ENCODE assay signal across 8 cellular contexts in the genomic region with DNA sequence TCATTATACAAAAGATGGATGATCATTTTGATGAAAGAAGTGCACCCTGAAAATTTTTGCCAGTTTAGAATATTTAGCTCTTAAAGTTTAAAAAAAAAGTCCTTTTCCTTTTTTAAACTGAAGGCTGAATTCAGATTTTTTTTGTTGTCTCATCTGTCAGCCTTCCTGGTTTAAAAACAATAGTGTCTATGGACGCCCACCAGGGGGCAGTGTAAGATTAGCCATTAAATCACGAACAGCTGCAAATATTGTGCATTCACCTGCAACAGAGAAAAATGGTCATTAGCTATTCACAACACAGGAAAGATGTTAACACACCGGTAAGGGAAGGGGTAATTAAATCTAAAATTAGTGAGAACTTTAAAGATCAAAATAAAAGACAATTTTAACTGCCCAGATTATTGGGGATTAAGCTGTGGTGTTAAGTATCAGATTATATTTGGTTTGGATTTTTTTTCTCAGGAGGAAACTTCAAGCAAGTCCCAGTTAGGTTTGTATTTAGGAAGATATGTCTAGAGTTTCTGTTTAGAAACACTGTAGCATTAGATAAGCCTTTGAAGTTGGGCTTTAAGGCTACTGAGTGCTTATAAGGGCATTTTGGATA. TPM values are rescaled to one million over a fixed set of nuclear protein-coding genes. Genes with fewer than 3 reads are reported as not detected.
A peak's percentile ranks its signal among the peaks of the same experiment; 100 is the strongest.
DNase-seq lines count a peak whose midpoint lies in the region; ATAC-seq and TF ChIP-seq lines count a peak whose summit lies in the region.

No MANE protein-coding gene starts in this region.

- WGBS in lower leg skin, 2 donors = 0 to 1% methylated on average over 3 of the region's 3 CpGs

- H3K4me3 ChIP-seq in choroid plexus epithelial cell (ENCODE audit: low read depth, low read length) = no peak overlapping the region
- H3K4me3 ChIP-seq in lower leg skin (ENCODE audit: low read depth, poor library complexity, severe bottlenecking) = no peak overlapping the region

- DNase-seq in NOMO-1 (lab: John Stamatoyannopoulos, UW; ENCODE audit: unreplicated experiment in 2 of 2) = peak; percentile 46 to 59
- DNase-seq in NOMO-1 treated with dmso at 0.1 percent for 144 hours (lab: John Stamatoyannopoulos, UW; ENCODE audit: unreplicated experiment) = no peak
- peak; percentile 58 for DNase-seq in NCI-H345 (lab: John Stamatoyannopoulos, UW)
- peak; percentile 34 for DNase-seq in activated CD4-positive, alpha-beta T cell treated with anti-CD3 and anti-CD28 coated beads for 1 hour
- peak; percentile 77 for DNase-seq in choroid plexus epithelial cell (ENCODE audit: low read depth)
- DNase-seq in lower leg skin (ENCODE audit: low spot score in 2 of 2) = peak; percentile 38 to 91
- DNase-seq in stimulated activated CD8-positive, alpha-beta memory T cell treated with anti-CD3 and anti-CD28 coated beads, Interleukin-15, amount 100 ng/mL, for 1 hour (ENCODE audit: low read depth) = peak; percentile 37

- intact Hi-C loops in lower leg skin (cut with DNase I; ENCODE audit: low total_unique reads) = loop anchor here (10.0 kb wide), 1 partner anchor 463 kb away; no protein-coding TSS in a partner anchor

- peak; percentile 57 for TF ChIP-seq CTCF in choroid plexus epithelial cell (conservative IDR thresholded peaks at IDR 0.05; ENCODE audit: low read depth, low read length)
- no peak for TF ChIP-seq CTCF in lower leg skin (IDR thresholded peaks at IDR 0.05)

- no peak for ATAC-seq in GM18858 (IDR thresholded peaks at IDR 0.05; ENCODE audit: unreplicated experiment)

- TF ChIP-seq POLR2A in lower leg skin (IDR thresholded peaks at IDR 0.05) = no peak

RNA-seq across cellular contexts. Expression of a gene that starts 4.4 kb away (rescaled TPM):
- 10 to 100 TPM; 15.1 to 21.6 (median 15.3) TPM for total RNA-seq in lower leg skin

RNA-seq across cellular contexts. Expression of a gene that starts 28.5 kb away (rescaled TPM):
- not detected for total RNA-seq in lower leg skin
